ENCODE assay signal across 1 cellular context in the genomic region with DNA sequence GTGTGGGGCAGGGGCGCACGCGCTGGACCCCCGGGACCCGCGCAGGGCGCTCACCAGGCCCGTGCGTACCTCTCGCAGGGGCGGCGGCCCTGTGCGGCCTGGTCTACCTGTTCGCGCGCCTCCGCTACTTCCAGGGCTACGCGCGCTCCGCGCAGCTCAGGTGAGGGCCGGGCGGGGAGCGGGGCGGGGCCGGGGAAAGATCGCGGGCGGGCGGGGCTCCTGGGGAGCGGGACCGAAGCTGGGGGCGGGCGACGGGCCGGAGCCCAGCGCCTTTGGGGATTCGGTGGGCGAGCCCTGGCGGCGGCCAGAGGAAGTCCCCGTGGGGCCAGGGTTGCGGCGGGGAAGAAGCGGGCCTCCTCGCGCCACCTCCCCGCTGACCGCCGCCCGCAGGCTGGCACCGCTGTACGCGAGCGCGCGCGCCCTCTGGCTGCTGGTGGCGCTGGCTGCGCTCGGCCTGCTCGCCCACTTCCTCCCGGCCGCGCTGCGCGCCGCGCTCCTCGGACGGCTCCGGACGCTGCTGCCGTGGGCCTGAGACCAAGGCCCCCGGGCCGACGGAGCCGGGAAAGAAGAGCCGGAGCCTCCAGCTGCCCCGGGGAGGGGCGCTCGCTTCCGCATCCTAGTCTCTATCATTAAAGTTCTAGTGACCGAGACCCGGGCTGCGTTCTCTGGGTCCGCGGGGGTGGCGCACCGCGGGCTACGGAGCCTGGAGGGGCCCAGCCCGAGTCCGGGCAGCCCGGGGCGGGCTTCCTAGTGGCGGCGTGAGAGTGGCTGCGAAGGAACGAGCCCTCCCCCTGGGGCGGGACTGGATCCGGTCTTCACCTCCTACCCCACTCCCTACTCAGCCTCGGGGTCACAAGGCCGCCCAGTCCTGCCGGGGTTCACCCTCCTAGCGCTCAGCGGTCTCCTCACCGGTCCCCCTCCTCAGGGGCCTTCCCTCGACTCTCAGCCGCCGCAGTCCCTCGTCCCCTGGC.
TF ChIP-seq lines count a peak whose summit lies in the region.

No MANE protein-coding gene starts in this region.

TF ChIP-seq in HepG2, 621 proteins besides CTCF, POLR2A, EP300 and RAD21 (continued from another document and continues in another):
- TF ChIP-seq ZBTB2 (CRISPR knock-in tag; IDR thresholded peaks at IDR 0.05; ENCODE audit: low read depth) = no peak; the same call in 1 of the 2 replicates
- TF ChIP-seq, protein P1, sequence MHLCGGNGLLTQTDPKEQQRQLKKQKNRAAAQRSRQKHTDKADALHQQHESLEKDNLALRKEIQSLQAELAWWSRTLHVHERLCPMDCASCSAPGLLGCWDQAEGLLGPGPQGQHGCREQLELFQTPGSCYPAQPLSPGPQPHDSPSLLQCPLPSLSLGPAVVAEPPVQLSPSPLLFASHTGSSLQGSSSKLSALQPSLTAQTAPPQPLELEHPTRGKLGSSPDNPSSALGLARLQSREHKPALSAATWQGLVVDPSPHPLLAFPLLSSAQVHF (CRISPR knock-in tag; IDR thresholded peaks at IDR 0.05) = no peak
- no peak for TF ChIP-seq ZNF317 (CRISPR knock-in tag; IDR thresholded peaks at IDR 0.05)
- TF ChIP-seq ARID5B (CRISPR knock-in tag; IDR thresholded peaks at IDR 0.05) = no peak
- no peak for TF ChIP-seq ZNF484 (CRISPR knock-in tag; IDR thresholded peaks at IDR 0.05; ENCODE audit: borderline replicate concordance, low read depth)
- peak; percentile 10; the same call in 1 of the 2 replicates for TF ChIP-seq KDM5B (CRISPR knock-in tag; IDR thresholded peaks at IDR 0.05; ENCODE audit: borderline replicate concordance)
- TF ChIP-seq ZC3H13 (CRISPR knock-in tag; IDR thresholded peaks at IDR 0.05) = peak; percentile 55; the same call in 1 of the 2 replicates
- no peak for TF ChIP-seq ZNF891 (CRISPR knock-in tag; IDR thresholded peaks at IDR 0.05)
- TF ChIP-seq ZMYM3 (CRISPR knock-in tag; IDR thresholded peaks at IDR 0.05) = no peak
- no peak for TF ChIP-seq GTF3A (CRISPR knock-in tag; conservative IDR thresholded peaks at IDR 0.05)
- no peak for TF ChIP-seq SMAD9 (CRISPR knock-in tag; IDR thresholded peaks at IDR 0.05)
- TF ChIP-seq KLF16 (CRISPR knock-in tag; IDR thresholded peaks at IDR 0.05) = no peak
- TF ChIP-seq ADNP (CRISPR knock-in tag; IDR thresholded peaks at IDR 0.05) = no peak
- no peak; the same call in 1 of the 2 replicates for TF ChIP-seq ZNF160 (CRISPR knock-in tag; IDR thresholded peaks at IDR 0.05)
- no peak for TF ChIP-seq BHLHE40 (IDR thresholded peaks at IDR 0.05; ENCODE audit: low read length)
- TF ChIP-seq MLXIP (CRISPR knock-in tag; IDR thresholded peaks at IDR 0.05; ENCODE audit: borderline replicate concordance) = no peak
- no peak; the same call in 1 of the 2 replicates for TF ChIP-seq JDP2 (CRISPR knock-in tag; IDR thresholded peaks at IDR 0.05; ENCODE audit: borderline replicate concordance)
- TF ChIP-seq ZNF432 (CRISPR knock-in tag; IDR thresholded peaks at IDR 0.05; ENCODE audit: borderline replicate concordance) = no peak
- TF ChIP-seq ZNF510 (CRISPR knock-in tag; IDR thresholded peaks at IDR 0.05; ENCODE audit: low read depth) = no peak
- TF ChIP-seq HNF1B (CRISPR knock-in tag; IDR thresholded peaks at IDR 0.05) = no peak
- no peak for TF ChIP-seq MTF1 (CRISPR knock-in tag; IDR thresholded peaks at IDR 0.05)
- TF ChIP-seq ZSCAN9 (CRISPR knock-in tag; IDR thresholded peaks at IDR 0.05; ENCODE audit: borderline replicate concordance) = no peak
- no peak for TF ChIP-seq ZNF207 (IDR thresholded peaks at IDR 0.05; ENCODE audit: borderline replicate concordance)
- TF ChIP-seq ZSCAN12 (CRISPR knock-in tag; IDR thresholded peaks at IDR 0.05) = 0 out of 2 replicates have a peak, but pooled peaks have one; percentile 68
- no peak for TF ChIP-seq GATA4 (IDR thresholded peaks at IDR 0.05; ENCODE audit: borderline replicate concordance, low read depth)
- TF ChIP-seq, protein P2, sequence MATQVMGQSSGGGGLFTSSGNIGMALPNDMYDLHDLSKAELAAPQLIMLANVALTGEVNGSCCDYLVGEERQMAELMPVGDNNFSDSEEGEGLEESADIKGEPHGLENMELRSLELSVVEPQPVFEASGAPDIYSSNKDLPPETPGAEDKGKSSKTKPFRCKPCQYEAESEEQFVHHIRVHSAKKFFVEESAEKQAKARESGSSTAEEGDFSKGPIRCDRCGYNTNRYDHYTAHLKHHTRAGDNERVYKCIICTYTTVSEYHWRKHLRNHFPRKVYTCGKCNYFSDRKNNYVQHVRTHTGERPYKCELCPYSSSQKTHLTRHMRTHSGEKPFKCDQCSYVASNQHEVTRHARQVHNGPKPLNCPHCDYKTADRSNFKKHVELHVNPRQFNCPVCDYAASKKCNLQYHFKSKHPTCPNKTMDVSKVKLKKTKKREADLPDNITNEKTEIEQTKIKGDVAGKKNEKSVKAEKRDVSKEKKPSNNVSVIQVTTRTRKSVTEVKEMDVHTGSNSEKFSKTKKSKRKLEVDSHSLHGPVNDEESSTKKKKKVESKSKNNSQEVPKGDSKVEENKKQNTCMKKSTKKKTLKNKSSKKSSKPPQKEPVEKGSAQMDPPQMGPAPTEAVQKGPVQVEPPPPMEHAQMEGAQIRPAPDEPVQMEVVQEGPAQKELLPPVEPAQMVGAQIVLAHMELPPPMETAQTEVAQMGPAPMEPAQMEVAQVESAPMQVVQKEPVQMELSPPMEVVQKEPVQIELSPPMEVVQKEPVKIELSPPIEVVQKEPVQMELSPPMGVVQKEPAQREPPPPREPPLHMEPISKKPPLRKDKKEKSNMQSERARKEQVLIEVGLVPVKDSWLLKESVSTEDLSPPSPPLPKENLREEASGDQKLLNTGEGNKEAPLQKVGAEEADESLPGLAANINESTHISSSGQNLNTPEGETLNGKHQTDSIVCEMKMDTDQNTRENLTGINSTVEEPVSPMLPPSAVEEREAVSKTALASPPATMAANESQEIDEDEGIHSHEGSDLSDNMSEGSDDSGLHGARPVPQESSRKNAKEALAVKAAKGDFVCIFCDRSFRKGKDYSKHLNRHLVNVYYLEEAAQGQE (IDR thresholded peaks at IDR 0.05; ENCODE audit: borderline replicate concordance in 1 of 2, low read depth in 1 of 2, low read length in 2 of 2) = no peak
- TF ChIP-seq ZNF468 (CRISPR knock-in tag; IDR thresholded peaks at IDR 0.05) = no peak
- no peak for TF ChIP-seq ZNF451 (CRISPR knock-in tag; IDR thresholded peaks at IDR 0.05)
- TF ChIP-seq ZNF335 (CRISPR knock-in tag; IDR thresholded peaks at IDR 0.05) = no peak
- TF ChIP-seq ZNF441 (CRISPR knock-in tag; IDR thresholded peaks at IDR 0.05; ENCODE audit: borderline replicate concordance) = no peak
- no peak for TF ChIP-seq SYNCRIP (IDR thresholded peaks at IDR 0.05; ENCODE audit: insufficient read depth, low read depth, low read length)
- TF ChIP-seq ZNF253 (CRISPR knock-in tag; IDR thresholded peaks at IDR 0.05; ENCODE audit: borderline replicate concordance) = no peak
- no peak for TF ChIP-seq ZFYVE20 (CRISPR knock-in tag; IDR thresholded peaks at IDR 0.05; ENCODE audit: borderline replicate concordance, low read depth)
- TF ChIP-seq CREB1 (IDR thresholded peaks at IDR 0.05) = no peak
- no peak for TF ChIP-seq CREB1 (CRISPR knock-in tag; IDR thresholded peaks at IDR 0.05)
- 0 out of 2 replicates have a peak, but pooled peaks have one; percentile 24 for TF ChIP-seq ZNF616 (CRISPR knock-in tag; IDR thresholded peaks at IDR 0.05; ENCODE audit: low read depth)
- peak; percentile 79; the same call in 1 of the 2 replicates for TF ChIP-seq FIP1L1 (IDR thresholded peaks at IDR 0.05; ENCODE audit: borderline replicate concordance, insufficient read depth, low read depth, low read length)
- no peak for TF ChIP-seq MAFF (IDR thresholded peaks at IDR 0.05; ENCODE audit: low read depth, low read length)
- no peak for TF ChIP-seq MTA3 (CRISPR knock-in tag; IDR thresholded peaks at IDR 0.05)
- TF ChIP-seq POLR2AphosphoS2 (IDR thresholded peaks at IDR 0.05; ENCODE audit: low read depth, low read length) = no peak
- TF ChIP-seq ZFP36L2 (CRISPR knock-in tag; IDR thresholded peaks at IDR 0.05) = no peak
- no peak for TF ChIP-seq ZNF33B (CRISPR knock-in tag; IDR thresholded peaks at IDR 0.05)
- no peak for TF ChIP-seq IRF1 (CRISPR knock-in tag; IDR thresholded peaks at IDR 0.05; ENCODE audit: low read depth)
- TF ChIP-seq ZNF414 (CRISPR knock-in tag; IDR thresholded peaks at IDR 0.05) = no peak
- peak; percentile 54; the same call in 1 of the 2 replicates for TF ChIP-seq ETV5 (CRISPR knock-in tag; IDR thresholded peaks at IDR 0.05; ENCODE audit: borderline replicate concordance)
- TF ChIP-seq ZNF629 (CRISPR knock-in tag; conservative IDR thresholded peaks at IDR 0.05) = no peak
